Comparison of ENCODE assay signal across 1 cellular context in genomic region chr15:41778503-41778902, GRCh38.
TF ChIP-seq lines count a peak whose summit lies in the region.

No MANE protein-coding gene starts in this region.

TF ChIP-seq in K562, 482 proteins besides CTCF, POLR2A, EP300 and RAD21:
- 0 out of 2 replicates have a peak, but pooled peaks have one; percentile 25 for TF ChIP-seq ZNF316 (IDR thresholded peaks at IDR 0.05)
- TF ChIP-seq ZNF318 (IDR thresholded peaks at IDR 0.05; ENCODE audit: borderline replicate concordance in 1 of 2, low read depth in 1 of 2): no peak
- TF ChIP-seq PML (IDR thresholded peaks at IDR 0.05; ENCODE audit: low read length): no peak
- TF ChIP-seq C11orf30 (IDR thresholded peaks at IDR 0.05; ENCODE audit: low read depth): 0 out of 2 replicates have a peak, but pooled peaks have one; percentile 11
